In genomic region chr17:57553525-57553924, GRCh38 we compare ENCODE assay signal across 14 cellular contexts.
DNase-seq lines count a peak whose midpoint lies in the region; ATAC-seq and TF ChIP-seq lines count a peak whose summit lies in the region.
"Had no signal": no experiment of that assay in that cellular context is flagged by ENCODE, and none has a peak within 500 bp of the region (broad histone marks: within the 10 kb centered on the region; RNA-seq: fewer than 3 reads in every experiment).

No MANE protein-coding gene starts in this region.

- no peaks in the 10 kb centered on the region for H3K36me3 ChIP-seq in IMR-90 (ENCODE audit: control insufficient read depth, insufficient read depth, low read length)
- H3K36me3 ChIP-seq: ascending aorta, MG63, sigmoid colon had no signal

- H3K18ac ChIP-seq in IMR-90 (ENCODE audit: low read depth, low read length) = peak overlapping the region; percentile 43; the same call in 1 of the 2 replicates

- H3K4me1 ChIP-seq in IMR-90 (ENCODE audit: control insufficient read depth, insufficient read depth, low read length) = peaks cover 17% of the 10 kb centered on the region

- H3K27me3 Mint-ChIP-seq in WTC11 (ENCODE audit: low read depth) (no peaks in the 10 kb centered on the region), immature natural killer cell (ENCODE audit: low read depth in 3 of 3) (peaks cover 4 to 15% (median 12%) of the 10 kb centered on the region in 3 donors)
- H3K27me3 Mint-ChIP-seq in stimulated activated naive B cell treated with anti-CD40 and anti-IgM and Interleukin-4, amounts not matched to agents 10 μg/mL and 1 μg/mL and 100 μg/mL, for 72 hours = no peaks in the 10 kb centered on the region

- H2BK20ac ChIP-seq in IMR-90 (ENCODE audit: low read depth, low read length) = peak overlapping the region; percentile 4; the same call in 1 of the 2 replicates

- H2AK9ac ChIP-seq in IMR-90 (replicated peaks; ENCODE audit: low read depth, low read length, poor library complexity) = no peak overlapping the region

- H3K4me1 Mint-ChIP-seq in WTC11 (peaks cover 86% of the 10 kb centered on the region), immature natural killer cell (peaks cover 18 to 25% of the 10 kb centered on the region in 2 donors)
- H3K4me1 Mint-ChIP-seq in stimulated activated naive B cell treated with anti-CD40 and anti-IgM and Interleukin-4, amounts not matched to agents 10 μg/mL and 1 μg/mL and 100 μg/mL, for 72 hours = peaks cover 72 to 99% of the 10 kb centered on the region in 2 donors

- H3K27ac Mint-ChIP-seq in WTC11 (peak overlapping the region; percentile 76; the same call in 1 of the 2 replicates), immature natural killer cell (peak overlapping the region in 1 of 6 donors; percentile 28)
- peak overlapping the region; percentile 80 for H3K27ac Mint-ChIP-seq in stimulated activated naive B cell treated with anti-CD40 and anti-IgM and Interleukin-4, amounts not matched to agents 10 μg/mL and 1 μg/mL and 100 μg/mL, for 72 hours

- H3K9me3 Mint-ChIP-seq in WTC11 = no peaks in the 10 kb centered on the region
- no peaks in the 10 kb centered on the region for H3K9me3 Mint-ChIP-seq in immature natural killer cell
- H3K9me3 Mint-ChIP-seq in stimulated activated naive B cell treated with anti-CD40 and anti-IgM and Interleukin-4, amounts not matched to agents 10 μg/mL and 1 μg/mL and 100 μg/mL, for 72 hours = no peaks in the 10 kb centered on the region

- 10% methylated on average over 6 of the region's 12 CpGs; no CpG with 5 or more reads in 1 of the 2 experiments for WGBS in IMR-90 (ENCODE audit: extremely low coverage in 2 of 2, insufficient read length in 1 of 2), 2 experiments

- H3K9ac ChIP-seq in IMR-90 (ENCODE audit: low read depth, low read length) = peak overlapping the region; percentile 13

- no TSS peak for BruUV-seq in IMR-90 (replicated peaks; lab: Mats Ljungman, UMichigan)

- H3K9me1 ChIP-seq in IMR-90 (ENCODE audit: insufficient read depth, low read length) = peaks cover 12% of the 10 kb centered on the region; the same call in 1 of the 2 replicates

- no peak for TF ChIP-seq RAD21 in IMR-90 (IDR thresholded peaks at IDR 0.05; ENCODE audit: low read length)

- H2AK5ac ChIP-seq in IMR-90 (ENCODE audit: low read depth, low read length) = no peak overlapping the region

- CTCF ChIA-PET in IMR-90 (lab: Yijun Ruan, JAX) = interaction anchor here (0.6 to 1.9 kb wide), 3 partner anchors 70 to 410 kb away, joined by 3 to 5 read pairs (median 3); no protein-coding TSS in a partner anchor
- CTCF ChIA-PET in WTC11 (lab: Charles Lee) = interaction anchor here (0.6 to 3.2 kb wide), 13 partner anchors 11 to 554 kb away, joined by 3 to 14 read pairs (median 6); no protein-coding TSS in a partner anchor

- in situ Hi-C loops in IMR-90 (cut with MboI; ENCODE audit: low sequenced_read_pairs) = no loop called here

- H3K4ac ChIP-seq in IMR-90 (ENCODE audit: low read depth, low read length) = peak overlapping the region; percentile 56

- peak overlapping the region in 1 of 2 experiments; percentile 53; a peak in 2 of 4 replicates for H4K8ac ChIP-seq in IMR-90 (ENCODE audit: low read depth in 2 of 2, low read length in 2 of 2)

- peak overlapping the region; percentile 1; the same call in 1 of the 2 replicates for H3K23ac ChIP-seq in IMR-90 (ENCODE audit: low read depth, low read length)

- DNase-seq in IMR-90 (peak; percentile 80), WTC11 (ENCODE audit: low spot score) (no peak), immature natural killer cell (no peak), germinal center (ENCODE audit: low spot score) (no peak), DMS79 treated with DMSO at 0.1 percent for 48 hours (lab: John Stamatoyannopoulos, UW) (no peak)
- no peak for DNase-seq in stimulated activated naive B cell treated with anti-CD40 and anti-IgM and Interleukin-4, amounts not matched to agents 10 μg/mL and 1 μg/mL and 100 μg/mL, for 72 hours
- DNase-seq: left colon, MG63, NCI-H748 treated with DMSO at 0.1 percent for 48 hours, sigmoid colon, T-helper 1 cell had no signal

- peak overlapping the region; percentile 11; the same call in 1 of the 2 replicates for H3K27ac ChIP-seq in IMR-90 (ENCODE audit: insufficient read depth, low read length)
- H3K27ac ChIP-seq: ascending aorta had no signal

- no peaks in the 10 kb centered on the region for H3K9me3 ChIP-seq in IMR-90 (ENCODE audit: control insufficient read depth, insufficient read depth, low read length)
- H3K9me3 ChIP-seq: ascending aorta, MG63, sigmoid colon had no signal

- H3K56ac ChIP-seq in IMR-90 (ENCODE audit: extremely low read depth, insufficient read depth, low read length) = no peak overlapping the region

- intact Hi-C loops in IMR-90 (cut with micrococcal nuclease) = no loop called here

- POLR2A ChIA-PET in IMR-90 (lab: Charles Lee; ENCODE audit: unreplicated experiment) = interaction anchor here (0.6 kb wide), 1 partner anchor 21 kb away, joined by 3 read pairs; no protein-coding TSS in a partner anchor
- POLR2A ChIA-PET in WTC11 (lab: Charles Lee) = no interaction called here

- peak overlapping the region; percentile 66 for H2AFZ ChIP-seq in IMR-90 (replicated peaks; ENCODE audit: low read length, poor library complexity)

- H3K27me3 ChIP-seq in IMR-90 (ENCODE audit: control insufficient read depth, insufficient read depth, low read length) = no peaks in the 10 kb centered on the region
- H3K27me3 ChIP-seq: ascending aorta, sigmoid colon had no signal

- H3K4me3 ChIP-seq in IMR-90 (ENCODE audit: insufficient read depth, low read depth, low read length) = no peak overlapping the region
- H3K4me3 ChIP-seq: ascending aorta, MG63, sigmoid colon had no signal

- no peak for TF ChIP-seq POLR2A in IMR-90 (IDR thresholded peaks at IDR 0.05; ENCODE audit: low read depth, low read length)

- peak overlapping the region; percentile 26; the same call in 1 of the 2 replicates for H4K91ac ChIP-seq in IMR-90 (ENCODE audit: insufficient read depth, low read depth, low read length)

- dilution Hi-C loops in IMR-90 (cut with HindIII; ENCODE audit: low sequenced_read_pairs, unreplicated experiment) = no loop called here

- TF ChIP-seq CTCF in IMR-90 (conservative IDR thresholded peaks at IDR 0.05; ENCODE audit: low read depth, low read length) (no peak), WTC11 (IDR thresholded peaks at IDR 0.05) (no peak)

- H4K5ac ChIP-seq in IMR-90 (ENCODE audit: low read depth, low read length) = no peak overlapping the region; the same call in 1 of the 2 replicates

- ATAC-seq in IMR-90 (ENCODE audit: low read depth) (peak; percentile 84), WTC11 (no peak), GM19023 (IDR thresholded peaks at IDR 0.05; ENCODE audit: unreplicated experiment) (no peak)
- no peak for ATAC-seq in stimulated activated naive B cell treated with anti-CD40 and anti-IgM and Interleukin-4, amounts not matched to agents 10 μg/mL and 1 μg/mL and 100 μg/mL, for 72 hours (replicated peaks)
- ATAC-seq: esophagus mucosa, left colon had no signal

- H2BK5ac ChIP-seq in IMR-90 (ENCODE audit: low read depth, low read length, poor library complexity, severe bottlenecking) = no peak overlapping the region

- H3K4me3 Mint-ChIP-seq in WTC11 (no peak overlapping the region), immature natural killer cell (peak overlapping the region in 3 of 5 donors; percentile 37 to 62 (median 42))
- peak overlapping the region; percentile 34 to 71 for H3K4me3 Mint-ChIP-seq in stimulated activated naive B cell treated with anti-CD40 and anti-IgM and Interleukin-4, amounts not matched to agents 10 μg/mL and 1 μg/mL and 100 μg/mL, for 72 hours

- H4K20me1 ChIP-seq in IMR-90 (ENCODE audit: insufficient read depth, low read length) = no peaks in the 10 kb centered on the region

- H2BK15ac ChIP-seq in IMR-90 (ENCODE audit: low read depth, low read length) = no peak overlapping the region

- peaks cover 0 to 10% of the 10 kb centered on the region in 2 experiments; a peak in 1 of 4 replicates for H3K79me1 ChIP-seq in IMR-90 (ENCODE audit: low read depth in 1 of 2, low read length in 2 of 2)

- H3K36me3 Mint-ChIP-seq in WTC11 = no peaks in the 10 kb centered on the region
- peaks cover 0 to 10% (median 8%) of the 10 kb centered on the region in 3 donors for H3K36me3 Mint-ChIP-seq in immature natural killer cell
- peaks cover 3 to 21% of the 10 kb centered on the region in 2 donors for H3K36me3 Mint-ChIP-seq in stimulated activated naive B cell treated with anti-CD40 and anti-IgM and Interleukin-4, amounts not matched to agents 10 μg/mL and 1 μg/mL and 100 μg/mL, for 72 hours

- peak overlapping the region; percentile 43 for H3K4me2 ChIP-seq in IMR-90 (ENCODE audit: low read depth, low read length)

- peak overlapping the region; percentile 41 for H2BK120ac ChIP-seq in IMR-90 (ENCODE audit: low read depth, low read length)

- peak overlapping the region; percentile 75 for H3K14ac ChIP-seq in IMR-90 (replicated peaks; ENCODE audit: low read depth, low read length)

TF ChIP-seq in IMR-90, 13 proteins besides CTCF, POLR2A, EP300 and RAD21 (continues in another document):
- TF ChIP-seq BHLHE40 (IDR thresholded peaks at IDR 0.05; ENCODE audit: low read depth, low read length) (peak; percentile 91), RCOR1 (IDR thresholded peaks at IDR 0.05; ENCODE audit: insufficient replicate concordance, low read length) (no peak), MAZ (IDR thresholded peaks at IDR 0.05; ENCODE audit: borderline replicate concordance, low read depth, low read length) (peak; percentile 43; the same call in 1 of the 2 replicates), MXI1 (IDR thresholded peaks at IDR 0.05; ENCODE audit: borderline replicate concordance, low read depth, low read length) (0 out of 2 replicates have a peak, but pooled peaks have one; percentile 43), RFX5 (IDR thresholded peaks at IDR 0.05; ENCODE audit: low read depth, low read length) (no peak)

TF ChIP-seq in WTC11, 78 proteins besides CTCF, POLR2A, EP300 and RAD21 (continues in another document):
- TF ChIP-seq, protein P1, sequence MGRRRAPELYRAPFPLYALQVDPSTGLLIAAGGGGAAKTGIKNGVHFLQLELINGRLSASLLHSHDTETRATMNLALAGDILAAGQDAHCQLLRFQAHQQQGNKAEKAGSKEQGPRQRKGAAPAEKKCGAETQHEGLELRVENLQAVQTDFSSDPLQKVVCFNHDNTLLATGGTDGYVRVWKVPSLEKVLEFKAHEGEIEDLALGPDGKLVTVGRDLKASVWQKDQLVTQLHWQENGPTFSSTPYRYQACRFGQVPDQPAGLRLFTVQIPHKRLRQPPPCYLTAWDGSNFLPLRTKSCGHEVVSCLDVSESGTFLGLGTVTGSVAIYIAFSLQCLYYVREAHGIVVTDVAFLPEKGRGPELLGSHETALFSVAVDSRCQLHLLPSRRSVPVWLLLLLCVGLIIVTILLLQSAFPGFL (CRISPR knock-in tag; IDR thresholded peaks at IDR 0.05; ENCODE audit: borderline replicate concordance) = no peak
